In the genomic region with DNA sequence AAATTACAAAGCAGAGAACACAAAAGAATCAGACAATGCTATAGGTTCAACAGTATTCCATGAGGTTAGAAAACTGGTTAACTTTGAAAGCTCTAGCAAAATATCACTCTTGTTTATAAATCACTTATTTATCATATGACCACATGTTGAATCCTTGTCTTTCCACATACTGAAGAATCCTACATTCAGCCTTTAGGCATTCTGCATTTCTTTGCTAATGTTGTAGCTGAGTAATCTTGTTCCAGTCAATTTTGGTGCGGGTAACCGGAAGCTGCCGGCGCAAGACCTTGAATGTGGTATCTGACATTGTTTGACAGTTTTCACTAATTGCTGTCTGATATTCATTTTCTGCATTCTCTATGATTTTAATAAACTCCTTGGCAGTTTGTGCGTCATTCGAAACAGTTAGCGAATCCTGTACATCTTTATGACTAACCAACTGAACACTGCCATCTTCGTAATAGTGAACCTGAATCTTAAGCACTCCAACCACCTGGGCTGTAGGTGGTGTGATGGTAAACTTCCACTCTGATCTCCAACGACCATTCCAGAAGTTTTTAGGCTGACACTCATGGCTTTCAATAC, we compare ENCODE assay signal across 21 cellular contexts.
"Had no signal": no experiment of that assay in that cellular context is flagged by ENCODE, and none has a peak within 500 bp of the region (broad histone marks: within the 10 kb centered on the region; RNA-seq: fewer than 3 reads in every experiment).

No MANE protein-coding gene starts in this region.

- H3K27me3 ChIP-seq: ascending aorta, esophagus muscularis mucosa, heart right ventricle, left lung had no signal

- H3K9me3 ChIP-seq: ascending aorta, esophagus muscularis mucosa, heart right ventricle, left lung had no signal

- DNase-seq: activated CD4-positive, alpha-beta T cell treated with anti-CD3 and anti-CD28 coated beads, Interleukin-2, amount 10 ng/mL, durations not matched to agents 24 days and 14 days; activated CD8-positive, alpha-beta memory T cell treated with anti-CD3 and anti-CD28 coated beads, Interleukin-2, amount 10 ng/mL, durations not matched to agents 7 days and 5 days; activated CD8-positive, alpha-beta T cell treated with anti-CD3 and anti-CD28 coated beads for 36 hours; activated gamma-delta T cell treated with Interleukin-2 at 50 U/mL for 16 hours; central memory CD4-positive, alpha-beta T cell; dermis blood vessel endothelial cell; effector CD8-positive, alpha-beta T cell; heart right ventricle; left lung; naive thymus-derived CD4-positive, alpha-beta T cell; stimulated activated CD4-positive, alpha-beta T cell treated with anti-CD3 and anti-CD28 coated beads, Interleukin-4, amount 100 ng/mL, for 24 hours; stimulated activated naive CD8-positive, alpha-beta T cell treated with anti-CD3 and anti-CD28 coated beads, Interleukin-15, Interleukin-2, amounts not matched to agents 100 U/mL and 50 U/mL, for 24 hours had no signal

- H3K27me3 Mint-ChIP-seq: activated CD4-positive, alpha-beta T cell treated with anti-CD3 and anti-CD28 coated beads, Interleukin-2, amount 10 ng/mL, durations not matched to agents 24 days and 14 days; activated CD8-positive, alpha-beta memory T cell treated with anti-CD3 and anti-CD28 coated beads, Interleukin-2, amount 10 ng/mL, durations not matched to agents 7 days and 5 days; activated CD8-positive, alpha-beta T cell treated with anti-CD3 and anti-CD28 coated beads for 36 hours; activated naive CD4-positive, alpha-beta T cell treated with anti-CD3 and anti-CD28 coated beads, Interleukin-2, amount 50 U/mL, for 24 hours; naive thymus-derived CD4-positive, alpha-beta T cell; progenitor cell of endocrine pancreas had no signal

- H3K27ac ChIP-seq: ascending aorta, esophagus muscularis mucosa, heart right ventricle, left lung, VCaP had no signal

- H3K4me3 ChIP-seq: ascending aorta, esophagus muscularis mucosa, heart right ventricle, left lung, lung had no signal

- H3K4me3 Mint-ChIP-seq: activated CD4-positive, alpha-beta T cell treated with anti-CD3 and anti-CD28 coated beads, Interleukin-2, amount 10 ng/mL, durations not matched to agents 24 days and 14 days; activated CD8-positive, alpha-beta memory T cell treated with anti-CD3 and anti-CD28 coated beads, Interleukin-2, amount 10 ng/mL, durations not matched to agents 7 days and 5 days; activated CD8-positive, alpha-beta T cell treated with anti-CD3 and anti-CD28 coated beads for 36 hours; activated naive CD4-positive, alpha-beta T cell treated with anti-CD3 and anti-CD28 coated beads, Interleukin-2, amount 50 U/mL, for 24 hours; naive thymus-derived CD4-positive, alpha-beta T cell; neural crest cell; T-helper 2 cell treated with Interferon-gamma antibody and Interleukin-4, amounts not matched to agents 5 μg/mL and 100 μg/mL, for 36 hours had no signal

- H3K9me3 Mint-ChIP-seq: T-helper 2 cell treated with Interferon-gamma antibody and Interleukin-4, amounts not matched to agents 5 μg/mL and 100 μg/mL, for 36 hours had no signal

- H3K36me3 ChIP-seq: ascending aorta, left lung had no signal

- ATAC-seq: activated CD4-positive, CD25-positive, alpha-beta regulatory T cell treated with anti-CD3 and anti-CD28 coated beads, Interleukin-2, amount 50 U/mL, for 24 hours; activated CD8-positive, alpha-beta memory T cell treated with anti-CD3 and anti-CD28 coated beads, Interleukin-2, amount 10 ng/mL, durations not matched to agents 7 days and 5 days; activated CD8-positive, alpha-beta T cell treated with anti-CD3 and anti-CD28 coated beads for 36 hours; heart right ventricle; left lung; naive thymus-derived CD4-positive, alpha-beta T cell; stimulated activated naive CD8-positive, alpha-beta T cell treated with anti-CD3 and anti-CD28 coated beads, Interleukin-15, Interleukin-2, amounts not matched to agents 100 U/mL and 50 U/mL, for 24 hours had no signal

- H3K27ac Mint-ChIP-seq: activated CD4-positive, alpha-beta T cell treated with anti-CD3 and anti-CD28 coated beads, Interleukin-2, amount 10 ng/mL, durations not matched to agents 24 days and 14 days; activated CD8-positive, alpha-beta memory T cell treated with anti-CD3 and anti-CD28 coated beads, Interleukin-2, amount 10 ng/mL, durations not matched to agents 7 days and 5 days; activated CD8-positive, alpha-beta T cell treated with anti-CD3 and anti-CD28 coated beads for 36 hours; activated naive CD4-positive, alpha-beta T cell treated with anti-CD3 and anti-CD28 coated beads, Interleukin-2, amount 50 U/mL, for 24 hours; naive thymus-derived CD4-positive, alpha-beta T cell; progenitor cell of endocrine pancreas; T-helper 2 cell treated with Interferon-gamma antibody and Interleukin-4, amounts not matched to agents 5 μg/mL and 100 μg/mL, for 36 hours had no signal
